Comparison of ENCODE assay signal across 8 cellular contexts in genomic region chr1:164660415-164661174, GRCh38.
DNase-seq lines count a peak whose midpoint lies in the region; ATAC-seq and TF ChIP-seq lines count a peak whose summit lies in the region.

No MANE protein-coding gene starts in this region.

- TF ChIP-seq CTCF in lung (IDR thresholded peaks at IDR 0.05; ENCODE audit: control extremely low read depth, extremely low read depth), result no peak

- no peak overlapping the region for H3K4me3 ChIP-seq in lung

- H3K36me3 ChIP-seq in lung (ENCODE audit: control insufficient read depth in 2 of 2, insufficient read depth in 2 of 2, low read length in 2 of 2), result no peaks in the 10 kb centered on the region

- ATAC-seq in Right ventricle myocardium superior (ENCODE audit: poor library complexity) (peak; percentile 44), HG03159 (IDR thresholded peaks at IDR 0.05; ENCODE audit: unreplicated experiment) (peak; percentile 80), T-cell (replicated peaks in 1 of 4) (peak; percentile 43 to 94 (median 73)), lung (ENCODE audit: insufficient read depth, low FRiP score) (peak; percentile 88)

- intact Hi-C loops in Right ventricle myocardium superior (cut with DNase I) (no loop called here), cardiac septum (cut with DNase I) (no loop called here), posterior cingulate gyrus (cut with DNase I) (no loop called here)

- H3K27ac ChIP-seq in lung (ENCODE audit: low read depth in 1 of 2, low read length in 1 of 2), result peak overlapping the region in 1 of 2 donors; percentile 81

- H3K27ac Mint-ChIP-seq in T-cell, result no peak overlapping the region

- no peaks in the 10 kb centered on the region for H3K9me3 ChIP-seq in lung (ENCODE audit: control insufficient read depth in 2 of 2, insufficient read depth in 1 of 2, low read length in 1 of 2)

- POLR2A ChIA-PET in T-cell (lab: Charles Lee), result no interaction called here

- H3K4me1 ChIP-seq in lung (ENCODE audit: control insufficient read depth in 2 of 2, insufficient read depth in 2 of 2, low read length in 2 of 2), result peaks cover 9 to 28% of the 10 kb centered on the region in 2 donors

- no peak for DNase-seq in Right ventricle myocardium superior
- DNase-seq in cardiac septum (ENCODE audit: low spot score), result no peak
- DNase-seq in T-cell, result peak in 16 of 34 experiments; percentile 1 to 42 (median 6)
- no peak for DNase-seq in lung (ENCODE audit: low spot score)
- DNase-seq in dedifferentiated amniotic fluid mesenchymal stem cell (ENCODE audit: extremely low spot score), result no peak
- no peak for DNase-seq in activated gamma-delta T cell treated with Interleukin-2 at 50 U/mL for 16 hours
- no peak for DNase-seq in posterior cingulate gyrus

- H3K4me3 Mint-ChIP-seq in T-cell, result no peak overlapping the region

- WGBS in lung, 2 donors, result 16 to 37% methylated on average over 2 of the region's 2 CpGs

- no peaks in the 10 kb centered on the region for H3K27me3 Mint-ChIP-seq in T-cell

- H3K27me3 ChIP-seq in lung (ENCODE audit: control insufficient read depth, insufficient read depth), result no peaks in the 10 kb centered on the region

- H3K36me3 Mint-ChIP-seq in T-cell, result no peaks in the 10 kb centered on the region

- H3K4me1 Mint-ChIP-seq in T-cell, result peaks cover 3 to 11% (median 9%) of the 10 kb centered on the region in 3 donors

- H3K9me3 Mint-ChIP-seq in T-cell, result peaks cover 0 to 9% (median 0%) of the 10 kb centered on the region in 3 donors

- CTCF ChIA-PET in T-cell (lab: Charles Lee), result no interaction called here
